In the genomic region with DNA sequence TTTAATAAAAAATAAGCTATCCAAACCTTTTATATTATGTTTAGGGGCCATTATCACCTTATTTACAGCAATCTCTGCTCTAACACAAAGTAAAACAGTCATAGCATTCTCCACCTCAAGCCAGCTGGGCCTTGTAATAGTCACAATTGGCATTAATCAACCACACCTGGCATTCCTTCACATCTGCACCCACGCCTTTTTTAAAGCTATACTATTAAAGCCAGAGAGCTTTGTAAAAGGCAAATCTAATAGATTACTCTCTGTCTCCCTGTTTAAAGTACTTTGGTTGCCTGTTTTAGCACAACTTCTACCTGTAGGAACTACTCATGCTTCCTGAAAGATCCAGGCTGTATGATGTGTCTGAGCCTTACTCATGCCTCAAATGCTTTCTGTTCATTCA, we compare ENCODE assay signal across 28 cellular contexts.
"Had no signal": no experiment of that assay in that cellular context is flagged by ENCODE, and none has a peak within 500 bp of the region (broad histone marks: within the 10 kb centered on the region; RNA-seq: fewer than 3 reads in every experiment).

No MANE protein-coding gene starts in this region.

- H3K27me3 ChIP-seq: colonic mucosa, neutrophil, pancreas, right lobe of liver, suprapubic skin, transverse colon, upper lobe of right lung, uterus had no signal

- FAIRE-seq: endothelial cell of umbilical vein, pancreas had no signal

- ATAC-seq: left ventricle myocardium superior; lower lobe of right lung; mucosa of descending colon; natural killer cell treated with Interleukin-12 subunit alpha and Interleukin-12 subunit beta and Interleukin-15 and Interleukin-18, amount 100 ng/mL, for 72 hours; pancreas; right lobe of liver; stimulated activated naive CD8-positive, alpha-beta T cell treated with anti-CD3 and anti-CD28 coated beads, Interleukin-15, amount 100 ng/mL, for 72 hours; upper lobe of right lung had no signal

- H3K36me3 ChIP-seq: colonic mucosa, lower lobe of right lung, neutrophil, pancreas, right lobe of liver, suprapubic skin, transverse colon, upper lobe of right lung, uterus had no signal

- DNase-seq: colonic mucosa; dermis blood vessel endothelial cell; effector memory CD4-positive, alpha-beta T cell; foreskin melanocyte; hypothalamus; immature natural killer cell; islet precursor cell; kidney glomerular epithelial cell; left ventricle myocardium superior; lower lobe of right lung; mucosa of descending colon; naive B cell; pancreas; right lobe of liver; stimulated activated CD4-positive, alpha-beta T cell treated with anti-CD3 and anti-CD28 coated beads, Interleukin-12 subunit alpha, Interleukin-12 subunit beta, amount 100 ng/mL, for 4 hours; stimulated activated CD4-positive, alpha-beta T cell treated with anti-CD3 and anti-CD28 coated beads, Interleukin-1b, Interleukin-23, amount 100 ng/mL, for 48 hours; stimulated activated CD4-positive, alpha-beta T cell treated with anti-CD3 and anti-CD28 coated beads, Interleukin-4, amount 100 ng/mL, for 1 hour; stimulated activated CD8-positive, alpha-beta memory T cell treated with anti-CD3 and anti-CD28 coated beads, Interleukin-4, amount 100 ng/mL, for 48 hours; stimulated activated naive CD4-positive, alpha-beta T cell; stimulated activated naive CD8-positive, alpha-beta T cell treated with anti-CD3 and anti-CD28 coated beads, Interleukin-15, amount 100 ng/mL, for 72 hours; transverse colon; upper lobe of right lung; uterus had no signal

- H3K4me3 ChIP-seq: colonic mucosa, lower lobe of right lung, mucosa of descending colon, pancreas, right lobe of liver, smooth muscle cell, suprapubic skin, transverse colon, upper lobe of right lung, uterus had no signal
